Comparison of ENCODE assay signal across 8 cellular contexts in the genomic region with DNA sequence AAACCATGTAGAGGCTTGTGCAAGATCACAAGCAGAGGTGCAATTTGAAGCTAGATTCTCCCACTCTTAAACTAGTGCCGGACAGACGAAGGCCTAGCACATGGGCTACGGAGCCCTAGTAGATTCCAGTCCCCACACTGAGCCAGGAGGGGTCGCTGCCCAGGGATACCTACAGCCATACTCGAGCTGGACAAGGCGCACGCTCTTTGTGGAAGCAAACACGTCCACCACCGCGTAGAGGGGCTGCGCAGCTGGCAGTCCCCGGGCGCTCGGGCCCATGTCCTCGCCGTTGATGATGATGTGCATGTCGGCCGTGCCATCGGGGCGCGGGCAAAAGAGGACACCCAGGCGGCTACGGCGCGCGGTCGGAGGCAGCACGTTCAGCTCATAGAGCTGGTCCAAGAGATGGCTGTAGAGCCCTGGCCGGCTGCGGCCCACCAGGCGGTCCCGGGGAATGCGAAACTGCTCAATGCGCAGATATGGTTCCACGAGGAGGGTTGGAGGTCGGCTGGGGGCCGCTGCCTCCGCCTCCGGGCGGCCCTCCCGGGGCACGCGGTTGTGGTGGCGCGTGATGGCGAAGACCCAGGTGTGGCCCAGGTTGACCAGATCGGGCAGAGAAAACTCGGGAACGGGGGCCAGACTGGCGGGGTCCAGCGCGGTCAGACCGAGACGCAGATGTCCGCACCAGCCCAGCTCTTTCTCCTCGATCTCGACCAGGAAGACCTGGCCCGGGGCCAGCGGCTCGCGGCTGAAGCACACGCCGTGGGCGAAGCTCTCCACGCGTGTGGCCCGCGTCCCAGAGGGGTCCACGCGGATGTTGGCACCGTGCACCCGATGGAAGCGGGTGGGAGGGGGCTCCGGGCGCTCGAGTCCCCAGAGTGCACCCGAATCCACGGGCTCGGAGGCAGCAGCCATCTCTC. TPM values are rescaled to one million over a fixed set of nuclear protein-coding genes. Genes with fewer than 3 reads are reported as not detected.
DNase-seq lines count a peak whose midpoint lies in the region; ATAC-seq and TF ChIP-seq lines count a peak whose summit lies in the region.

No MANE protein-coding gene starts in this region.

- peak overlapping the region; percentile 78 for H4K12ac ChIP-seq in trophoblast cell (ENCODE audit: low read depth, low read length)

- peak overlapping the region; percentile 35 for H3K9ac ChIP-seq in trophoblast cell (ENCODE audit: low read length)

- H3K4me3 ChIP-seq in ascending aorta (peak overlapping the region; percentile 71 to 87), trophoblast cell (ENCODE audit: low read depth, low read length) (peak overlapping the region; percentile 80)

- H3K79me2 ChIP-seq in trophoblast cell (ENCODE audit: control insufficient read depth, insufficient read depth, low read length, poor library complexity), result peaks cover 4% of the 10 kb centered on the region

- H3K14ac ChIP-seq in trophoblast cell (ENCODE audit: low read length), result peak overlapping the region; percentile 68

- H2BK12ac ChIP-seq in trophoblast cell (ENCODE audit: low read length), result no peak overlapping the region

- CTCF ChIA-PET in RWPE1 (lab: Yijun Ruan, JAX), result interaction anchor here (0.5 to 1.5 kb wide), 9 partner anchors 9 to 91 kb away, joined by 3 to 5 read pairs (median 3); no protein-coding TSS in a partner anchor

- POLR2A ChIA-PET in RWPE1 (lab: Yijun Ruan, JAX; ENCODE audit: low non-redundant PET), result interaction anchor here (1.6 kb wide), 1 partner anchor 10 kb away, joined by 6 read pairs; a partner anchor contains a TSS

- peaks cover 8 to 12% of the 10 kb centered on the region in 2 donors for H3K4me1 ChIP-seq in ascending aorta
- H3K4me1 ChIP-seq in trophoblast cell (ENCODE audit: control insufficient read depth in 1 of 2, insufficient read depth in 2 of 2, low read length in 2 of 2), result peaks cover 9 to 15% of the 10 kb centered on the region in 2 experiments

- H3K27ac ChIP-seq in RWPE1, result peak overlapping the region; percentile 68
- peak overlapping the region; percentile 68 to 71 for H3K27ac ChIP-seq in ascending aorta
- no peak overlapping the region for H3K27ac ChIP-seq in trophoblast cell (ENCODE audit: low read depth, low read length)

- H2AK5ac ChIP-seq in trophoblast cell (ENCODE audit: low read length), result no peak overlapping the region

- in situ Hi-C loops in GM13977 (cut with MboI; ENCODE audit: low pct_unique_long_range_greater_than_20kb, low sequenced_read_pairs, unreplicated experiment), result no loop called here

- H2AFZ ChIP-seq in trophoblast cell (ENCODE audit: insufficient read depth, low read length, poor library complexity), result peak overlapping the region; percentile 93

- WGBS in trophoblast cell (ENCODE audit: extremely low coverage, insufficient coverage, insufficient read length), result no CpG with 5 or more reads among the region's 79 CpGs

- ATAC-seq in HG03442 (IDR thresholded peaks at IDR 0.05; ENCODE audit: unreplicated experiment) (peak; percentile 27), left cardiac atrium (peak; percentile 80 to 84), HG02870 (IDR thresholded peaks at IDR 0.05; ENCODE audit: unreplicated experiment) (no peak)

- intact Hi-C loops in ascending aorta (cut with DNase I) (loop anchor here (2.0 kb wide), 2 partner anchors 34 to 56 kb away; a partner anchor contains a TSS), left cardiac atrium (cut with DNase I) (loop anchor here in 1 of 2 donors (2.0 kb wide), 1 partner anchor 72 kb away; no protein-coding TSS in a partner anchor)

- no peak overlapping the region for H3K23ac ChIP-seq in trophoblast cell (ENCODE audit: low read length)

- peak overlapping the region; percentile 30 for H3K4ac ChIP-seq in trophoblast cell (ENCODE audit: low read depth, low read length)

- H2BK120ac ChIP-seq in trophoblast cell (ENCODE audit: insufficient read depth, low read length, poor library complexity), result peak overlapping the region; percentile 28

- no peak overlapping the region for H2BK5ac ChIP-seq in trophoblast cell (ENCODE audit: low read depth, low read length, poor library complexity)

- H3K36me3 ChIP-seq in ascending aorta, result peaks cover 12 to 38% of the 10 kb centered on the region in 2 donors
- peaks cover 6 to 19% of the 10 kb centered on the region in 2 experiments for H3K36me3 ChIP-seq in trophoblast cell (ENCODE audit: control insufficient read depth in 1 of 2, insufficient read depth in 2 of 2, low read length in 2 of 2)

- peaks cover 9% of the 10 kb centered on the region for H3K79me1 ChIP-seq in trophoblast cell (ENCODE audit: low read length)

- H3K27me3 ChIP-seq in ascending aorta, result no peaks in the 10 kb centered on the region
- H3K27me3 ChIP-seq in trophoblast cell (ENCODE audit: insufficient read depth, low read length), result no peaks in the 10 kb centered on the region

- H3K18ac ChIP-seq in trophoblast cell (ENCODE audit: low read length), result peak overlapping the region; percentile 32

- peak overlapping the region; percentile 56 for H4K91ac ChIP-seq in trophoblast cell (ENCODE audit: low read depth, low read length)

- peak overlapping the region; percentile 85 for H4K8ac ChIP-seq in trophoblast cell (ENCODE audit: low read depth, low read length)

- no peaks in the 10 kb centered on the region for H3K9me3 ChIP-seq in ascending aorta
- H3K9me3 ChIP-seq in trophoblast cell (ENCODE audit: insufficient read depth, low read depth, low read length), result no peaks in the 10 kb centered on the region

- TF ChIP-seq CTCF in GM13977 (IDR thresholded peaks at IDR 0.05; ENCODE audit: extremely low read depth, insufficient read depth, missing control alignments) (peak; percentile 66), RWPE1 (conservative IDR thresholded peaks at IDR 0.05; ENCODE audit: low read depth) (peak; percentile 86), ascending aorta (IDR thresholded peaks at IDR 0.05) (peak; percentile 35 to 76 (median 55))

- H3K4me2 ChIP-seq in trophoblast cell (ENCODE audit: low read length), result peak overlapping the region; percentile 97

- DNase-seq in GM13977 (ENCODE audit: low spot score) (peak; percentile 73), RWPE1 (ENCODE audit: low spot score) (peak; percentile 59), ascending aorta (ENCODE audit: low spot score in 2 of 2) (peak in 1 of 2 donors; percentile 89), left cardiac atrium (peak; percentile 90), trophoblast cell (peak; percentile 80), DMS79 treated with DMSO at 0.1 percent for 48 hours (lab: John Stamatoyannopoulos, UW) (no peak)

RNA-seq across cellular contexts. Expression of a gene that starts 0.7 kb away (rescaled TPM):
- total RNA-seq in ascending aorta, result 4.0 TPM
- total RNA-seq in left cardiac atrium, result 10 to 100 TPM in 1 of 2 donors, 1 to 10 TPM in 1; 6.0 to 11.1 TPM
- 0.97 and 1.2 TPM in 2 replicates for polyA plus RNA-seq in trophoblast cell (2013)

RNA-seq across cellular contexts. Expression of a gene that starts 0.8 kb away (rescaled TPM):
- total RNA-seq in ascending aorta (82.0 TPM), left cardiac atrium (100 to 1,000 TPM; 107 to 108 TPM)
- polyA plus RNA-seq in trophoblast cell (2013), result 69.0 and 71.9 TPM in 2 replicates

RNA-seq across cellular contexts. Expression of a gene that starts 2.9 kb away (rescaled TPM):
- total RNA-seq in ascending aorta, result 32.8 TPM
- 1 to 10 TPM; 1.6 to 2.2 TPM for total RNA-seq in left cardiac atrium
- polyA plus RNA-seq in trophoblast cell (2013), result 0.11 and 0.17 TPM in 2 replicates

RNA-seq across cellular contexts. Expression of a gene that starts 9.3 kb away (rescaled TPM):
- total RNA-seq in ascending aorta (3.5 TPM), left cardiac atrium (10 to 100 TPM; 10.7 to 11.5 TPM)
- 9.3 and 9.5 TPM in 2 replicates for polyA plus RNA-seq in trophoblast cell (2013)

RNA-seq across cellular contexts. Expression of a gene that starts 21.6 kb away (rescaled TPM):
- total RNA-seq in ascending aorta (909 TPM), left cardiac atrium (100 to 1,000 TPM in 1 of 2 donors, 10 to 100 TPM in 1; 86.4 to 397 TPM)
- 39.7 and 41.3 TPM in 2 replicates for polyA plus RNA-seq in trophoblast cell (2013)

Comparison
In these comparisons a context has a peak if more than half of its experiments do, and no peak if none do; other contexts are left out.
1. RNA of a gene that starts 2.9 kb away (total RNA-seq): 32.8 TPM in ascending aorta (single experiment); 1.6 to 2.2 TPM in left cardiac atrium; every median in the first group is over 10 times any median in the second.
2. Peak in every context shown above with its lines, with median percentiles within 50 percentile points of each other: CTCF ChIP-seq.